In the genomic region with DNA sequence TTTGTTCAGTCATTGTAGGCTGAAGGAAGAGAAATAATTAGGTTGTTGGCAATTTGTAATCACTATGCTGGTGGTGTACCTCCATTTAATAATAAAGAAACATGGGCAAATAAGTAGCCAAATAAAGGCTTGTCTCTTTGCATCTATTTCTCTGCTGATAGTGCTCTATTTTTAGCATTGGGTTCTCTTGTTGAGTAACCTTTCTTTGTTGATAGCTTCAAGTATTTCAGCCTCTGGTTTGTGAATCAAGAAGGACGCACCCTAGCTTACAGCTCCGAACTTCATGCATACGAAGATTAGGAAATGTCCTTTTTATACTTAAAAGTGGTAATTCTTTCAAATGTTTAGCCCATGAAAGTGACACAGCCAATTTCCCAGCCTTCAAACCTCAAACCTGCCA, we compare ENCODE assay signal across 22 cellular contexts. TPM values are rescaled to one million over a fixed set of nuclear protein-coding genes. Genes with fewer than 3 reads are reported as not detected.
DNase-seq lines count a peak whose midpoint lies in the region; ATAC-seq, FAIRE-seq and TF ChIP-seq lines count a peak whose summit lies in the region.
"Had no signal": no experiment of that assay in that cellular context is flagged by ENCODE, and none has a peak within 500 bp of the region (broad histone marks: within the 10 kb centered on the region; RNA-seq: fewer than 3 reads in every experiment).

No MANE protein-coding gene starts in this region.

- intact Hi-C loops in left cardiac atrium (cut with DNase I) = no loop called here
- intact Hi-C loops in mammary epithelial cell (cut with micrococcal nuclease) = no loop called here
- intact Hi-C loops in pancreas (cut with DNase I) = no loop called here

- H3K79me2 ChIP-seq in mammary epithelial cell (ENCODE audit: insufficient read depth, low read length) = peaks cover 75% of the 10 kb centered on the region

- H3K4me1 Mint-ChIP-seq in type B pancreatic cell (ENCODE audit: unreplicated experiment) = peaks cover 35% of the 10 kb centered on the region

- WGBS in mammary epithelial cell (ENCODE audit: low coverage, missing lambda C conversion rate) = 65% methylated on average over 3 of the region's 3 CpGs
- 76 to 88% methylated on average over 3 of the region's 3 CpGs for WGBS in pancreas, 2 donors

- peak overlapping the region; percentile 32 for H3K27ac Mint-ChIP-seq in type B pancreatic cell
- H3K27ac Mint-ChIP-seq: CD4-positive, alpha-beta T cell; nephron progenitor cell; stimulated activated naive CD8-positive, alpha-beta T cell treated with anti-CD3 and anti-CD28 coated beads, Interleukin-15, Interleukin-2, amounts not matched to agents 100 ng/mL and 50 ng/mL, for 24 hours had no signal

- TF ChIP-seq CTCF in cardiac muscle cell (IDR thresholded peaks at IDR 0.05; ENCODE audit: low read depth, low read length) = no peak
- TF ChIP-seq CTCF in mammary epithelial cell (conservative IDR thresholded peaks at IDR 0.05 in 1 of 2, IDR thresholded peaks at IDR 0.05 in 1 of 2; ENCODE audit: extremely low read depth in 1 of 2, insufficient read depth in 1 of 2, low read depth in 1 of 2, low read length in 2 of 2) = no peak
- no peak for TF ChIP-seq CTCF in type B pancreatic cell (conservative IDR thresholded peaks at IDR 0.05)
- no peak for TF ChIP-seq CTCF in pancreas (IDR thresholded peaks at IDR 0.05)

- H3K4me1 ChIP-seq in cardiac muscle cell (ENCODE audit: low read depth) (peaks cover 39% of the 10 kb centered on the region), mammary epithelial cell (ENCODE audit: insufficient read depth, low read length) (peaks cover 32% of the 10 kb centered on the region), pancreas (peaks cover 0 to 7% (median 3%) of the 10 kb centered on the region in 3 donors)

- peak overlapping the region; percentile 95 for H3K4me3 ChIP-seq in cardiac muscle cell
- peak overlapping the region; percentile 90 to 95 (median 91) for H3K4me3 ChIP-seq in mammary epithelial cell (replicated peaks in 1 of 3; ENCODE audit: insufficient read depth in 1 of 3, low read depth in 2 of 3, low read length in 3 of 3)
- no peak overlapping the region for H3K4me3 ChIP-seq in pancreas
- H3K4me3 ChIP-seq: HAP-1 had no signal

- peak overlapping the region; percentile 35 for H3K4me3 Mint-ChIP-seq in type B pancreatic cell
- H3K4me3 Mint-ChIP-seq: CD4-positive, alpha-beta T cell; stimulated activated naive CD8-positive, alpha-beta T cell treated with anti-CD3 and anti-CD28 coated beads, Interleukin-15, Interleukin-2, amounts not matched to agents 100 ng/mL and 50 ng/mL, for 24 hours had no signal

- peaks cover 74% of the 10 kb centered on the region for H3K27me3 Mint-ChIP-seq in type B pancreatic cell

- peak overlapping the region; percentile 83 for H3K4me2 ChIP-seq in mammary epithelial cell (ENCODE audit: insufficient read depth, low read depth, low read length)
- H3K4me2 ChIP-seq: SK-N-SH had no signal

- no peaks in the 10 kb centered on the region for H3K36me3 ChIP-seq in cardiac muscle cell
- H3K36me3 ChIP-seq in mammary epithelial cell (ENCODE audit: insufficient read depth, low read length) = peaks cover 4% of the 10 kb centered on the region
- no peaks in the 10 kb centered on the region for H3K36me3 ChIP-seq in pancreas
- H3K36me3 ChIP-seq: HAP-1 had no signal

- H3K27me3 ChIP-seq in cardiac muscle cell = peaks cover 39% of the 10 kb centered on the region
- H3K27me3 ChIP-seq in mammary epithelial cell (ENCODE audit: insufficient read depth, low read length) = no peaks in the 10 kb centered on the region
- peaks cover 0 to 32% (median 5%) of the 10 kb centered on the region in 4 donors for H3K27me3 ChIP-seq in pancreas

- H3K9me3 ChIP-seq in cardiac muscle cell (ENCODE audit: low read depth) (no peaks in the 10 kb centered on the region), mammary epithelial cell (replicated peaks; ENCODE audit: insufficient read depth, low read length) (no peaks in the 10 kb centered on the region), pancreas (no peaks in the 10 kb centered on the region)
- H3K9me3 ChIP-seq: HAP-1, SK-N-SH had no signal

- dilution Hi-C loops in mammary epithelial cell (cut with HindIII; ENCODE audit: low sequenced_read_pairs) = no loop called here

- in situ Hi-C loops in mammary epithelial cell (cut with MboI; ENCODE audit: low sequenced_read_pairs in 2 of 2) = no loop called here

- no peaks in the 10 kb centered on the region for H3K9me3 Mint-ChIP-seq in type B pancreatic cell
- H3K9me3 Mint-ChIP-seq: CD4-positive, alpha-beta T cell; nephron progenitor cell; stimulated activated naive CD8-positive, alpha-beta T cell treated with anti-CD3 and anti-CD28 coated beads, Interleukin-15, Interleukin-2, amounts not matched to agents 100 ng/mL and 50 ng/mL, for 24 hours had no signal

- peak; percentile 80 for FAIRE-seq in islet of Langerhans (lab: Jason Lieb, UNC)
- no peak for FAIRE-seq in pancreas (lab: Jason Lieb, UNC)

- no peaks in the 10 kb centered on the region for H3K36me3 Mint-ChIP-seq in type B pancreatic cell

- H2AFZ ChIP-seq in mammary epithelial cell (ENCODE audit: low read depth, low read length) = no peak overlapping the region

- ATAC-seq in left cardiac atrium (no peak), GM19463 (IDR thresholded peaks at IDR 0.05; ENCODE audit: unreplicated experiment) (no peak), HG02885 (IDR thresholded peaks at IDR 0.05; ENCODE audit: poor library complexity, unreplicated experiment) (no peak), pancreas (no peak)

- no peaks in the 10 kb centered on the region for H4K20me1 ChIP-seq in mammary epithelial cell (ENCODE audit: insufficient read depth, low read length)

- H3K27ac ChIP-seq in cardiac muscle cell (peak overlapping the region; percentile 92), mammary epithelial cell (ENCODE audit: insufficient read depth, low read depth, low read length) (peak overlapping the region; percentile 73), pancreas (no peak overlapping the region)

- CTCF ChIA-PET in mammary epithelial cell (lab: Charles Lee; ENCODE audit: low non-redundant PET) = interaction anchor here (0.6 kb wide), 1 partner anchor 58 kb away, joined by 5 read pairs; no protein-coding TSS in a partner anchor

- peak in 1 of 2 donors; percentile 69 for DNase-seq in cardiac muscle cell (ENCODE audit: low read depth in 1 of 2, low spot score in 1 of 2)
- DNase-seq in left cardiac atrium = no peak
- no peak for DNase-seq in mammary epithelial cell
- DNase-seq in type B pancreatic cell (ENCODE audit: extremely low spot score, unreplicated experiment) = no peak
- DNase-seq in pancreas = no peak
- DNase-seq: activated CD4-positive, alpha-beta T cell treated with anti-CD3 and anti-CD28 coated beads for 4 hours; activated effector memory CD4-positive, alpha-beta T cell treated with anti-CD3 and anti-CD28 coated beads, Interleukin-2, amount 50 U/mL, for 16 hours; CD4-positive, alpha-beta T cell; cerebellar nuclear complex; DMS79 treated with DMSO at 0.1 percent for 48 hours; effector CD8-positive, alpha-beta T cell; NCI-H1105; NCI-H2107; NCI-H526 treated with DMSO at 0.1 percent for 48 hours; nephron progenitor cell; retina; SK-N-SH had no signal

- BruUV-seq in mammary epithelial cell (replicated peaks; lab: Mats Ljungman, UMichigan) = TSS peak; percentile 32

- peak overlapping the region; percentile 89 for H3K9ac ChIP-seq in mammary epithelial cell (ENCODE audit: insufficient read depth, low read length)
- H3K9ac ChIP-seq: SK-N-SH had no signal

RNA-seq across cellular contexts. Expression of a gene that starts 2.6 kb away (rescaled TPM):
- total RNA-seq in cardiac muscle cell (104 and 106 TPM in 2 replicates), left cardiac atrium (100 to 1,000 TPM in 1 of 2 donors, 10 to 100 TPM in 1; 94.9 to 114 TPM), mammary epithelial cell (10 to 100 TPM; 46.8 to 56.2 TPM), type B pancreatic cell (ENCODE audit: low replicate concordance) (12.6 and 19.2 TPM in 2 replicates), pancreas (under 1 TPM; 0.09 to 0.90 (median 0.54) TPM)
- polyA plus RNA-seq in cardiac muscle cell (190 and 273 TPM in 2 replicates), mammary epithelial cell (32.2 TPM), pancreas (1 to 10 TPM; 1.4 to 7.3 TPM)
- polyA minus RNA-seq in mammary epithelial cell = 45.3 TPM
- total RNA-seq: CD4-positive, alpha-beta T cell had no signal
- polyA plus RNA-seq: SK-N-SH had no signal

Comparison
In these comparisons a context has a peak if more than half of its experiments do, and no peak if none do; other contexts are left out.
1. H3K27ac ChIP-seq: peak in cardiac muscle cell (single experiment) and mammary epithelial cell (single experiment); none in pancreas (0 of 4).
2. H3K4me3 ChIP-seq: peak in cardiac muscle cell (single experiment) and mammary epithelial cell (3 of 3); none in pancreas (0 of 4).